ENCODE assay signal across 8 cellular contexts in genomic region chr11:61477734-61478148, GRCh38. TPM values are rescaled to one million over a fixed set of nuclear protein-coding genes. Genes with fewer than 3 reads are reported as not detected.
DNase-seq lines count a peak whose midpoint lies in the region; ATAC-seq, FAIRE-seq and TF ChIP-seq lines count a peak whose summit lies in the region.

No MANE protein-coding gene starts in this region.

- H3K9me1 ChIP-seq in keratinocyte (ENCODE audit: control insufficient read depth, extremely low read depth, insufficient read depth, low read length), result no peaks in the 10 kb centered on the region

- in situ Hi-C loops in astrocyte of the cerebellum (cut with HindIII; ENCODE audit: low sequenced_read_pairs), result no loop called here

- no peak overlapping the region for H3K9ac ChIP-seq in keratinocyte (ENCODE audit: control insufficient read depth, extremely low read depth, insufficient read depth, low read length)

- H4K20me1 ChIP-seq in keratinocyte (ENCODE audit: control insufficient read depth, extremely low read depth, insufficient read depth, low read length), result no peaks in the 10 kb centered on the region

- peak; percentile 83 for TF ChIP-seq CTCF in astrocyte of the cerebellum (IDR thresholded peaks at IDR 0.05; ENCODE audit: low read depth, low read length, missing control alignments)
- peak; percentile 75 to 85 (median 77) for TF ChIP-seq CTCF in keratinocyte (optimal IDR thresholded peaks at IDR 0.05 in 1 of 3, IDR thresholded peaks at IDR 0.05 in 1 of 3, conservative IDR thresholded peaks at IDR 0.05 in 1 of 3; ENCODE audit: extremely low read depth in 1 of 3, insufficient read depth in 2 of 3, low read length in 3 of 3)

- no peaks in the 10 kb centered on the region for H3K9me3 Mint-ChIP-seq in T-cell

- CTCF ChIA-PET in T-cell (lab: Charles Lee), result interaction anchor here in 1 of 2 donors (1.3 kb wide), 1 partner anchor 39 kb away, joined by 6 read pairs; no protein-coding TSS in a partner anchor

- H3K79me2 ChIP-seq in keratinocyte (ENCODE audit: control insufficient read depth, insufficient read depth, low read length), result no peaks in the 10 kb centered on the region

- H3K9me3 ChIP-seq in keratinocyte (ENCODE audit: control insufficient read depth, low read depth, low read length), result no peaks in the 10 kb centered on the region

- peaks cover 7 to 14% (median 8%) of the 10 kb centered on the region in 3 donors for H3K4me1 Mint-ChIP-seq in T-cell

- H3K27me3 ChIP-seq in keratinocyte (ENCODE audit: control insufficient read depth, extremely low read depth, insufficient read depth, low read length), result peaks cover 11% of the 10 kb centered on the region

- H3K27ac Mint-ChIP-seq in T-cell, result no peak overlapping the region

- no peak overlapping the region for H3K4me2 ChIP-seq in keratinocyte (ENCODE audit: control insufficient read depth, extremely low read depth, insufficient read depth, low read depth, low read length)

- ATAC-seq in T-cell (replicated peaks in 1 of 4) (peak in 3 of 4 experiments; percentile 36 to 64 (median 40)), GM21723 (IDR thresholded peaks at IDR 0.05; ENCODE audit: unreplicated experiment) (no peak), HG02973 (IDR thresholded peaks at IDR 0.05; ENCODE audit: unreplicated experiment) (no peak)

- no peak overlapping the region for H2AFZ ChIP-seq in keratinocyte (ENCODE audit: control insufficient read depth, low read length)

- peaks cover 10% of the 10 kb centered on the region for H3K4me1 ChIP-seq in keratinocyte (ENCODE audit: control insufficient read depth, extremely low read depth, insufficient read depth, low read length)

- DNase-seq in NK-92 treated with Interleukin-12 subunit alpha and Interleukin-12 subunit beta, amount 100 ng/mL, for 24 hours (lab: John Stamatoyannopoulos, UW), result peak; percentile 19
- no peak for DNase-seq in NK-92 (lab: John Stamatoyannopoulos, UW; ENCODE audit: unreplicated experiment)
- DNase-seq in T-cell, result peak in 32 of 34 experiments; percentile 9 to 59 (median 38)
- no peak for DNase-seq in astrocyte of the cerebellum (ENCODE audit: low read depth)
- DNase-seq in keratinocyte (ENCODE audit: low read depth, low spot score), result no peak
- peak; percentile 34 to 47 for DNase-seq in stimulated activated CD4-positive, alpha-beta T cell treated with anti-CD3 and anti-CD28 coated beads, Interleukin-4, amount 100 ng/mL, for 4 hours

- H3K36me3 Mint-ChIP-seq in T-cell, result peaks cover 13% of the 10 kb centered on the region

- no peak for FAIRE-seq in keratinocyte (lab: Jason Lieb, UNC)

- H3K4me3 Mint-ChIP-seq in T-cell, result no peak overlapping the region

- no peak overlapping the region for H3K27ac ChIP-seq in keratinocyte (ENCODE audit: control insufficient read depth, insufficient read depth, low read length)

- H3K27me3 Mint-ChIP-seq in T-cell, result no peaks in the 10 kb centered on the region

- H3K36me3 ChIP-seq in keratinocyte (ENCODE audit: control insufficient read depth in 2 of 2, extremely low read depth in 1 of 2, insufficient read depth in 2 of 2, low read length in 2 of 2), result no peaks in the 10 kb centered on the region

- H3K4me3 ChIP-seq in astrocyte of the cerebellum (ENCODE audit: low read depth, low read length), result no peak overlapping the region
- H3K4me3 ChIP-seq in keratinocyte (ENCODE audit: control insufficient read depth in 2 of 3, extremely low read depth in 1 of 3, insufficient read depth in 2 of 3, low read depth in 1 of 3, low read length in 3 of 3), result no peak overlapping the region

- POLR2A ChIA-PET in T-cell (lab: Charles Lee), result no interaction called here

- dilution Hi-C loops in keratinocyte (cut with MboI; ENCODE audit: extremely low pct_ligation_motif_present, low sequenced_read_pairs), result no loop called here

RNA-seq across cellular contexts. Expression of gene LRRC10B, which starts 30.8 kb away (rescaled TPM):
- under 1 TPM in 1 of 5 donors, not detected in 4; 0.21 TPM for total RNA-seq in T-cell
- not detected in 3 replicates for polyA plus RNA-seq in keratinocyte
- not detected for polyA plus RNA-seq in keratinocyte (2011; ENCODE audit: low read depth)
- polyA plus RNA-seq in keratinocyte (2011; cell fraction: cytosol; rRNA removed), result not detected in 2 replicates
- polyA plus RNA-seq in keratinocyte (2011; cell fraction: nucleus; rRNA removed), result 0.05 TPM in 1 of 2 replicates, not detected in the other
- not detected in 2 replicates for polyA plus RNA-seq in keratinocyte (2012; ENCODE audit: low replicate concordance)
- not detected in 3 replicates for polyA minus RNA-seq in keratinocyte
- not detected for polyA minus RNA-seq in keratinocyte (2011; cell fraction: cytosol; rRNA and poly(A)+ RNA removed)
- polyA minus RNA-seq in keratinocyte (2011; cell fraction: nucleus; rRNA and poly(A)+ RNA removed), result not detected in 2 replicates

RNA-seq across cellular contexts. Expression of gene SDHAF2, which starts 47.8 kb away (rescaled TPM):
- 10 to 100 TPM; 36.2 to 60.7 (median 56.4) TPM for total RNA-seq in T-cell
- polyA plus RNA-seq in keratinocyte, result 55.1 to 71.3 TPM (median 56.4 TPM) in 3 replicates
- 10.8 TPM for polyA plus RNA-seq in keratinocyte (2011; ENCODE audit: low read depth)
- polyA plus RNA-seq in keratinocyte (2011; cell fraction: cytosol; rRNA removed), result 64.1 and 68.9 TPM in 2 replicates
- polyA plus RNA-seq in keratinocyte (2011; cell fraction: nucleus; rRNA removed), result 58.6 and 59.9 TPM in 2 replicates
- polyA plus RNA-seq in keratinocyte (2012; ENCODE audit: low replicate concordance), result 33.8 and 36.2 TPM in 2 replicates
- 34.3 to 61.4 TPM (median 39.9 TPM) in 3 replicates for polyA minus RNA-seq in keratinocyte
- 39.5 TPM for polyA minus RNA-seq in keratinocyte (2011; cell fraction: cytosol; rRNA and poly(A)+ RNA removed)
- polyA minus RNA-seq in keratinocyte (2011; cell fraction: nucleus; rRNA and poly(A)+ RNA removed), result 12.8 and 39.9 TPM in 2 replicates

RNA-seq across cellular contexts. Expression of gene CPSF7, which starts 48.0 kb away (rescaled TPM):
- 100 to 1,000 TPM; 104 to 144 (median 117) TPM for total RNA-seq in T-cell
- polyA plus RNA-seq in keratinocyte, result 24.6 to 60.6 TPM (median 34.5 TPM) in 3 replicates
- polyA plus RNA-seq in keratinocyte (2011; ENCODE audit: low read depth), result 12.1 TPM
- polyA plus RNA-seq in keratinocyte (2011; cell fraction: cytosol; rRNA removed), result 31.2 and 42.2 TPM in 2 replicates
- polyA plus RNA-seq in keratinocyte (2011; cell fraction: nucleus; rRNA removed), result 73.4 and 79.4 TPM in 2 replicates
- 32.6 and 43.6 TPM in 2 replicates for polyA plus RNA-seq in keratinocyte (2012; ENCODE audit: low replicate concordance)
- polyA minus RNA-seq in keratinocyte, result 36.2 to 126 TPM (median 46.5 TPM) in 3 replicates
- 12.3 TPM for polyA minus RNA-seq in keratinocyte (2011; cell fraction: cytosol; rRNA and poly(A)+ RNA removed)
- 21.9 and 34.4 TPM in 2 replicates for polyA minus RNA-seq in keratinocyte (2011; cell fraction: nucleus; rRNA and poly(A)+ RNA removed)

Comparison
In these comparisons a context has a peak if more than half of its experiments do, and no peak if none do; other contexts are left out.
1. DNase-seq: peak in NK-92 treated with Interleukin-12 subunit alpha and Interleukin-12 subunit beta, amount 100 ng/mL, for 24 hours (single experiment), T-cell (32 of 34) and stimulated activated CD4-positive, alpha-beta T cell treated with anti-CD3 and anti-CD28 coated beads, Interleukin-4, amount 100 ng/mL, for 4 hours (2 of 2); none in NK-92 (single experiment), astrocyte of the cerebellum (single experiment) and keratinocyte (single experiment).
2. ATAC-seq: peak in T-cell (3 of 4); none in GM21723 (single experiment) and HG02973 (single experiment).